ENCODE assay signal across 8 cellular contexts in the genomic region with DNA sequence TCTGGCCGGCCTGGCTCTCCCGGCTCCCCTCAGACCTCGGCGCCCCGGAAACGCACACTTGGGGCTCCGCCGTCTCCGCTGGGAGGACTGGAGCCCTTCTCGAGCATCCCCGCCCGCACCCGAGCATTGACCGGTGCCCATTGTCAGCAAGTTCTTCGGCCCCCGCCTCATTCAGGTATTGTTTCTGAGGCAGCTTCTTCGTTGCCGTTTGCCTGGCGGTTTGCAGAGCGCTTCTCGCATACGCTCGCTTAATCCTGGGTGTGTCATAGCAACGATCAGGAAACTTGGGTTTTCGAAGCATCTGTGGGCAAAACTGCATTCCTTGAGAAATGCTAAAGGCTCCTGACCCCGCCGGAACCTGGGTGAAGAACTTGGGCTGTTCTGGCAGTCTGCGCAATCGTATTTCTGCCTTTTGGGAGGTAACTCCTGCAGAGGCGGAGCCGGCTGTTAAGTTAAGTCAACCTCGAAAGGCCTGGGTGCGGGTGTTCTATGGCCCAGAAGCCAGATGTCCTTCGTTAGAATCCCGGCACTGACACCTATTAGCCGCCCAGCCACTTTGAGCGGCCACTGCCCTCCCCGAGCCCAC. TPM values are rescaled to one million over a fixed set of nuclear protein-coding genes. Genes with fewer than 3 reads are reported as not detected.
DNase-seq lines count a peak whose midpoint lies in the region; ATAC-seq and TF ChIP-seq lines count a peak whose summit lies in the region.

No MANE protein-coding gene starts in this region.

- no peaks in the 10 kb centered on the region for H3K9me3 Mint-ChIP-seq in activated T-helper 2 cell treated with anti-CD3 and anti-CD28 coated beads, Interferon-gamma antibody, Interleukin-2, Interleukin-4, amounts not matched to agents 10 μg/mL and 5 μg/mL and 100 μg/mL, durations not matched to agents 14 hours and 24 hours and 36 hours

- peak; percentile 13 for DNase-seq in 8988T
- peak; percentile 59 for DNase-seq in NCI-H748 treated with DMSO at 0.1 percent for 48 hours (lab: John Stamatoyannopoulos, UW)
- no peak for DNase-seq in activated T-helper 2 cell treated with anti-CD3 and anti-CD28 coated beads, Interferon-gamma antibody, Interleukin-2, Interleukin-4, amounts not matched to agents 10 μg/mL and 5 μg/mL and 100 μg/mL, durations not matched to agents 14 hours and 24 hours and 36 hours (ENCODE audit: low spot score)
- DNase-seq in glomerular visceral epithelial cell (ENCODE audit: extremely low spot score) = peak; percentile 68
- DNase-seq in omental fat pad (ENCODE audit: low spot score) = no peak
- peak; percentile 52 for DNase-seq in ureter (ENCODE audit: low spot score)

- TF ChIP-seq POLR2A in GM18505 (IDR thresholded peaks at IDR 0.05; ENCODE audit: borderline replicate concordance, extremely low read depth, insufficient read depth, insufficient read length) = no peak

- intact Hi-C loops in activated T-helper 2 cell treated with anti-CD3 and anti-CD28 coated beads, Interferon-gamma antibody, Interleukin-2, Interleukin-4, amounts not matched to agents 10 μg/mL and 5 μg/mL and 100 μg/mL, durations not matched to agents 14 hours and 24 hours and 36 hours (cut with micrococcal nuclease) = loop anchor here (1.0 to 5.0 kb wide), 3 partner anchors 27 to 138 kb away; partner anchors contain the start of gene PAPOLA

- no peak for TF ChIP-seq CTCF in omental fat pad (IDR thresholded peaks at IDR 0.05)

- H3K27me3 Mint-ChIP-seq in activated T-helper 2 cell treated with anti-CD3 and anti-CD28 coated beads, Interferon-gamma antibody, Interleukin-2, Interleukin-4, amounts not matched to agents 10 μg/mL and 5 μg/mL and 100 μg/mL, durations not matched to agents 14 hours and 24 hours and 36 hours (ENCODE audit: low read depth) = no peaks in the 10 kb centered on the region

- peak overlapping the region; percentile 65 for H3K27ac Mint-ChIP-seq in activated T-helper 2 cell treated with anti-CD3 and anti-CD28 coated beads, Interferon-gamma antibody, Interleukin-2, Interleukin-4, amounts not matched to agents 10 μg/mL and 5 μg/mL and 100 μg/mL, durations not matched to agents 14 hours and 24 hours and 36 hours

- ATAC-seq in GM18505 (IDR thresholded peaks at IDR 0.05; ENCODE audit: unreplicated experiment) (peak; percentile 6), HG03045 (IDR thresholded peaks at IDR 0.05; ENCODE audit: unreplicated experiment) (peak; percentile 20), omental fat pad (ENCODE audit: low FRiP score) (peak; percentile 63)

- peak overlapping the region; percentile 85 for H3K4me3 Mint-ChIP-seq in activated T-helper 2 cell treated with anti-CD3 and anti-CD28 coated beads, Interferon-gamma antibody, Interleukin-2, Interleukin-4, amounts not matched to agents 10 μg/mL and 5 μg/mL and 100 μg/mL, durations not matched to agents 14 hours and 24 hours and 36 hours (ENCODE audit: low read depth)

- peaks cover 8% of the 10 kb centered on the region for H3K36me3 Mint-ChIP-seq in activated T-helper 2 cell treated with anti-CD3 and anti-CD28 coated beads, Interferon-gamma antibody, Interleukin-2, Interleukin-4, amounts not matched to agents 10 μg/mL and 5 μg/mL and 100 μg/mL, durations not matched to agents 14 hours and 24 hours and 36 hours (ENCODE audit: low read depth)

- peaks cover 41% of the 10 kb centered on the region for H3K4me1 Mint-ChIP-seq in activated T-helper 2 cell treated with anti-CD3 and anti-CD28 coated beads, Interferon-gamma antibody, Interleukin-2, Interleukin-4, amounts not matched to agents 10 μg/mL and 5 μg/mL and 100 μg/mL, durations not matched to agents 14 hours and 24 hours and 36 hours (ENCODE audit: low read depth)

RNA-seq across cellular contexts. Expression of gene GSKIP, which starts 0.5 kb away (rescaled TPM):
- 21.3 and 21.4 TPM in 2 replicates for total RNA-seq in activated T-helper 2 cell treated with anti-CD3 and anti-CD28 coated beads, Interferon-gamma antibody, Interleukin-2, Interleukin-4, amounts not matched to agents 10 μg/mL and 5 μg/mL and 100 μg/mL, durations not matched to agents 14 hours and 24 hours and 36 hours
- total RNA-seq in omental fat pad (10 to 100 TPM; 10.6 to 32.8 (median 16.4) TPM), ureter (15.6 TPM)

RNA-seq across cellular contexts. Expression of gene ATG2B, which starts 0.7 kb away (rescaled TPM):
- total RNA-seq in activated T-helper 2 cell treated with anti-CD3 and anti-CD28 coated beads, Interferon-gamma antibody, Interleukin-2, Interleukin-4, amounts not matched to agents 10 μg/mL and 5 μg/mL and 100 μg/mL, durations not matched to agents 14 hours and 24 hours and 36 hours = 18.3 and 23.8 TPM in 2 replicates
- total RNA-seq in omental fat pad (10 to 100 TPM; 22.9 to 33.1 (median 27.3) TPM), ureter (35.8 TPM)

RNA-seq across cellular contexts. Expression of gene AK7, which starts 28.1 kb away (rescaled TPM):
- 0.62 and 0.66 TPM in 2 replicates for total RNA-seq in activated T-helper 2 cell treated with anti-CD3 and anti-CD28 coated beads, Interferon-gamma antibody, Interleukin-2, Interleukin-4, amounts not matched to agents 10 μg/mL and 5 μg/mL and 100 μg/mL, durations not matched to agents 14 hours and 24 hours and 36 hours
- total RNA-seq in omental fat pad = 1 to 10 TPM in 2 of 4 donors, under 1 TPM in 1, not detected in 1; 0.82 to 3.4 (median 1.3) TPM
- 1.5 TPM for total RNA-seq in ureter

Comparison
In these comparisons a context has a peak if more than half of its experiments do, and no peak if none do; other contexts are left out.
1. DNase-seq: peak in 8988T (single experiment), NCI-H748 treated with DMSO at 0.1 percent for 48 hours (single experiment), glomerular visceral epithelial cell (single experiment) and ureter (single experiment); none in activated T-helper 2 cell treated with anti-CD3 and anti-CD28 coated beads, Interferon-gamma antibody, Interleukin-2, Interleukin-4, amounts not matched to agents 10 μg/mL and 5 μg/mL and 100 μg/mL, durations not matched to agents 14 hours and 24 hours and 36 hours (single experiment) and omental fat pad (single experiment).
2. ATAC-seq: peak in every context shown above with its lines; median percentile 63 in omental fat pad; 20 in HG03045; 6 in GM18505.